2 cellular contexts compared by ENCODE assay signal in genomic region chr16:50093607-50094570, GRCh38.
A peak's percentile ranks its signal among the peaks of the same experiment; 100 is the strongest.
TF ChIP-seq lines count a peak whose summit lies in the region.

No MANE protein-coding gene starts in this region.

TF ChIP-seq in liver, 16 proteins besides CTCF, POLR2A, EP300 and RAD21:
- TF ChIP-seq ZBTB33 (IDR thresholded peaks at IDR 0.05) (no peak), REST (IDR thresholded peaks at IDR 0.05) (no peak), YY1 (IDR thresholded peaks at IDR 0.05) (peak; percentile 45), RXRA (IDR thresholded peaks at IDR 0.05) (peak; percentile 42 to 73), FOXA1 (IDR thresholded peaks at IDR 0.05) (no peak), EGR1 (IDR thresholded peaks at IDR 0.05; ENCODE audit: low read depth in 2 of 2) (no peak), TAF1 (conservative IDR thresholded peaks at IDR 0.05) (no peak), HNF4G (IDR thresholded peaks at IDR 0.05) (no peak), MAX (IDR thresholded peaks at IDR 0.05) (peak; percentile 56), JUND (IDR thresholded peaks at IDR 0.05) (no peak), NR2F2 (IDR thresholded peaks at IDR 0.05) (peak; percentile 83), GABPA (IDR thresholded peaks at IDR 0.05 in 1 of 2, conservative IDR thresholded peaks at IDR 0.05 in 1 of 2) (peak; percentile 59 to 76), ATF3 (IDR thresholded peaks at IDR 0.05) (no peak), FOXA2 (IDR thresholded peaks at IDR 0.05) (no peak), HNF4A (conservative IDR thresholded peaks at IDR 0.05) (no peak), SP1 (IDR thresholded peaks at IDR 0.05) (peak; percentile 33)

TF ChIP-seq in HepG2, 621 proteins besides CTCF, POLR2A, EP300 and RAD21 (continued from another document):
- TF ChIP-seq ZBTB2 (CRISPR knock-in tag; IDR thresholded peaks at IDR 0.05; ENCODE audit: low read depth) (no peak), ZNF577 (CRISPR knock-in tag; IDR thresholded peaks at IDR 0.05; ENCODE audit: borderline replicate concordance, low read depth) (no peak), CERS6 (CRISPR knock-in tag; IDR thresholded peaks at IDR 0.05) (no peak), TRAFD1 (CRISPR knock-in tag; IDR thresholded peaks at IDR 0.05; ENCODE audit: borderline replicate concordance) (no peak), ZNF17 (CRISPR knock-in tag; IDR thresholded peaks at IDR 0.05) (no peak), ZNF598 (CRISPR knock-in tag; IDR thresholded peaks at IDR 0.05; ENCODE audit: borderline replicate concordance) (no peak), IRF1 (CRISPR knock-in tag; IDR thresholded peaks at IDR 0.05; ENCODE audit: low read depth) (no peak), E2F2 (CRISPR knock-in tag; IDR thresholded peaks at IDR 0.05; ENCODE audit: borderline replicate concordance) (no peak), BCL6 (CRISPR knock-in tag; IDR thresholded peaks at IDR 0.05) (no peak), SOX13 (IDR thresholded peaks at IDR 0.05) (no peak), SOX13 (CRISPR knock-in tag; conservative IDR thresholded peaks at IDR 0.05 in 1 of 2, IDR thresholded peaks at IDR 0.05 in 1 of 2) (no peak), ZBTB42 (CRISPR knock-in tag; IDR thresholded peaks at IDR 0.05) (no peak), ZNF256 (CRISPR knock-in tag; conservative IDR thresholded peaks at IDR 0.05) (no peak), SNAPC4 (CRISPR knock-in tag; IDR thresholded peaks at IDR 0.05) (no peak)
